ENCODE assay signal across 8 cellular contexts in the genomic region with DNA sequence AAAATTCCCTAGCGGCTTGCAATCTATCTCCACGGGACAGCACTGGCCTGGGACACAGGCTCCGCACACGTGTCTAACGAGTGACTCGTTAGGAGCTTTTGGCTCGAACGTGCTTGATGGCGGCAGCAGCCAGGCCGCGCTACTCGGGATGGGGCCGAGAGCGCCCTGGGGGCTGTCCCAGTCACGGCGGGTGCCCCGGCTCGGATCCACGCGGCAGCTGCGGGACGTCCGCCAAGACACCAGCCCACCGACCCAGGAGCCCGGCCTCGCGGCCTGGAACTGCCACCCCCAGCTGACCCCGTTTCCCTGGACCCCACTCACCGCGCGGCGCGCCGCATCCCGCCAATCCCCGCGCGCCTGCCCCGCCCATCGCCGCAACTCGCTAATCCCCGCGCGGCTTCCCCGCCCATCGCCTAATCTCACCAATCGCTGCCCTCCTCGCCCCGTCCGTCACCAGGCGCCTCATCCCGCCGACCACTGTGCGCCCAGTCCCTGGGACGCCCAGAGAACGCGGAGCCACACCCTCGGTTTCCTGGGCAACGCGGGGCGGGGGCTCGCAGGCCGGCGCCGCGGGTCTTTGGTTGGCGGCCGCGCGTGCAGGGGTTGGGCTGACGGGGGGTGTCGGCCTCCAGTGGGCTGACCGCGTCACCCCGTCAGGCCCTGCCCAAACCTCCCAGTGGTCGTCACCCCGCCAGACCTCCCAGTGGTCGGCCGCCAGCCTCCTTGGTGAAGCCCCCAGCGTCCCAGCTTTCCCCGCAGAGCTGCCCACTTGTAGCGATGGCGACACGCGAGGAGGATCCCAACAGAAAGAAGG. TPM values are rescaled to one million over a fixed set of nuclear protein-coding genes. Genes with fewer than 3 reads are reported as not detected.
DNase-seq lines count a peak whose midpoint lies in the region; ATAC-seq and TF ChIP-seq lines count a peak whose summit lies in the region.

A gene (minus strand): TSS at position 359 of the 814 bp plus-strand sequence. CDS start 1,495 bp downstream, outside the sequence.

- peak; percentile 97 for DNase-seq in DMS153 (lab: John Stamatoyannopoulos, UW)
- DNase-seq in PC-3, result peak; percentile 96
- peak; percentile 98 for DNase-seq in activated T-cell treated with anti-CD3 and anti-CD28 coated beads, Interleukin-2, amount 50 U/mL, for 24 hours
- peak; percentile 96 to 97 for DNase-seq in erythroblast (lab: John Stamatoyannopoulos, UW)
- DNase-seq in stimulated activated CD8-positive, alpha-beta memory T cell treated with anti-CD3 and anti-CD28 coated beads, Interleukin-7, amount 100 ng/mL, for 1 hour (ENCODE audit: low read depth in 2 of 2), result peak; percentile 92 to 93

- H3K4me3 ChIP-seq in PC-3 (ENCODE audit: low read length), result peak within 1 kb of the TSS; percentile 81
- H3K4me3 ChIP-seq in mucosa of stomach (ENCODE audit: low read length), result peak within 1 kb of the TSS; percentile 66

- peak; percentile 96 for ATAC-seq in GM21576 (IDR thresholded peaks at IDR 0.05; ENCODE audit: unreplicated experiment)
- peak; percentile 99 for ATAC-seq in PC-3

- TF ChIP-seq CTCF in PC-3 (conservative IDR thresholded peaks at IDR 0.05; ENCODE audit: low read depth, low read length), result no peak

- H3K27ac ChIP-seq in PC-3 (ENCODE audit: low read length), result peak within 1 kb of the TSS; percentile 49

- intact Hi-C loops in PC-3 (cut with micrococcal nuclease), result loop anchor here (1.0 to 2.0 kb wide), 2 partner anchors 41 to 51 kb away; a partner anchor contains a TSS

- no peaks in the 10 kb centered on the region for H3K9me3 Mint-ChIP-seq in activated T-cell treated with anti-CD3 and anti-CD28 coated beads, Interleukin-2, amount 50 U/mL, for 24 hours

- H4K20me1 ChIP-seq in PC-3 (ENCODE audit: low read length), result no peaks in the 10 kb centered on the region

- H3K4me1 ChIP-seq in PC-3 (ENCODE audit: insufficient read depth, low read length), result peaks cover 20% of the 10 kb centered on the region
- H3K4me1 ChIP-seq in mucosa of stomach (ENCODE audit: control insufficient read depth, insufficient read depth, low read length), result peaks cover 20% of the 10 kb centered on the region

- peaks cover 15% of the 10 kb centered on the region; the same call in 1 of the 2 replicates for H3K36me3 ChIP-seq in PC-3 (ENCODE audit: low read depth, low read length)
- H3K36me3 ChIP-seq in mucosa of stomach (ENCODE audit: control insufficient read depth, insufficient read depth, low read length), result no peaks in the 10 kb centered on the region

- peaks cover 38% of the 10 kb centered on the region for H3K79me2 ChIP-seq in PC-3 (ENCODE audit: low read length)

- peak within 1 kb of the TSS; percentile 98 for H2AFZ ChIP-seq in PC-3 (ENCODE audit: low read length)

- CTCF ChIA-PET in PC-3 (lab: Charles Lee), result interaction anchor here (0.6 kb wide), 1 partner anchor 358 kb away, joined by 3 read pairs; no protein-coding TSS in a partner anchor

- no peaks in the 10 kb centered on the region for H3K9me3 ChIP-seq in PC-3 (ENCODE audit: low read length)
- no peaks in the 10 kb centered on the region for H3K9me3 ChIP-seq in mucosa of stomach (ENCODE audit: control insufficient read depth, low read length)

- H3K9ac ChIP-seq in PC-3 (ENCODE audit: low read length), result peak within 1 kb of the TSS; percentile 93
- H3K9ac ChIP-seq in mucosa of stomach (ENCODE audit: low read length), result peak within 1 kb of the TSS; percentile 67

- TF ChIP-seq POLR2A in erythroblast (IDR thresholded peaks at IDR 0.05; ENCODE audit: low read length), result peak; percentile 77

- no peaks in the 10 kb centered on the region for H3F3A ChIP-seq in PC-3 (ENCODE audit: low read length, unreplicated experiment)

- TF ChIP-seq EP300 in Ishikawa (IDR thresholded peaks at IDR 0.05; ENCODE audit: borderline replicate concordance), result 0 out of 2 replicates have a peak, but pooled peaks have one; percentile 22

- H3K27ac Mint-ChIP-seq in activated T-cell treated with anti-CD3 and anti-CD28 coated beads, Interleukin-2, amount 50 U/mL, for 24 hours, result peak within 1 kb of the TSS; percentile 90

- peak within 1 kb of the TSS; percentile 85 for H3K4me3 Mint-ChIP-seq in activated T-cell treated with anti-CD3 and anti-CD28 coated beads, Interleukin-2, amount 50 U/mL, for 24 hours

- H3K9me2 ChIP-seq in PC-3 (replicated peaks; ENCODE audit: low read length), result no peaks in the 10 kb centered on the region

- H3K27me3 ChIP-seq in PC-3 (ENCODE audit: low read length), result no peaks in the 10 kb centered on the region
- no peaks in the 10 kb centered on the region for H3K27me3 ChIP-seq in mucosa of stomach (ENCODE audit: control insufficient read depth, insufficient read depth, low read length)

- TF ChIP-seq RAD21 in Ishikawa (IDR thresholded peaks at IDR 0.05; ENCODE audit: low read depth), result no peak; the same call in 1 of the 2 replicates

- BruUV-seq in PC-3 (replicated peaks; lab: Mats Ljungman, UMichigan), result no TSS peak

- POLR2A ChIA-PET in PC-3 (lab: Charles Lee; ENCODE audit: unreplicated experiment), result no interaction called here

- no peaks in the 10 kb centered on the region for H3K27me3 Mint-ChIP-seq in activated T-cell treated with anti-CD3 and anti-CD28 coated beads, Interleukin-2, amount 50 U/mL, for 24 hours

- H3K4me1 Mint-ChIP-seq in activated T-cell treated with anti-CD3 and anti-CD28 coated beads, Interleukin-2, amount 50 U/mL, for 24 hours (ENCODE audit: low read depth), result peaks cover 46% of the 10 kb centered on the region

- H3K4me2 ChIP-seq in PC-3 (ENCODE audit: low read length), result peak within 1 kb of the TSS; percentile 97

- peaks cover 47% of the 10 kb centered on the region for H3K36me3 Mint-ChIP-seq in activated T-cell treated with anti-CD3 and anti-CD28 coated beads, Interleukin-2, amount 50 U/mL, for 24 hours (ENCODE audit: low read depth)

TF ChIP-seq in Ishikawa, 13 proteins besides CTCF, POLR2A, EP300 and RAD21:
- no peak for TF ChIP-seq CEBPB (IDR thresholded peaks at IDR 0.05)
- no peak for TF ChIP-seq TEAD4 (IDR thresholded peaks at IDR 0.05)
- TF ChIP-seq EGR1 (IDR thresholded peaks at IDR 0.05), result no peak
- no peak for TF ChIP-seq NFIC (IDR thresholded peaks at IDR 0.05)
- TF ChIP-seq, protein P1, sequence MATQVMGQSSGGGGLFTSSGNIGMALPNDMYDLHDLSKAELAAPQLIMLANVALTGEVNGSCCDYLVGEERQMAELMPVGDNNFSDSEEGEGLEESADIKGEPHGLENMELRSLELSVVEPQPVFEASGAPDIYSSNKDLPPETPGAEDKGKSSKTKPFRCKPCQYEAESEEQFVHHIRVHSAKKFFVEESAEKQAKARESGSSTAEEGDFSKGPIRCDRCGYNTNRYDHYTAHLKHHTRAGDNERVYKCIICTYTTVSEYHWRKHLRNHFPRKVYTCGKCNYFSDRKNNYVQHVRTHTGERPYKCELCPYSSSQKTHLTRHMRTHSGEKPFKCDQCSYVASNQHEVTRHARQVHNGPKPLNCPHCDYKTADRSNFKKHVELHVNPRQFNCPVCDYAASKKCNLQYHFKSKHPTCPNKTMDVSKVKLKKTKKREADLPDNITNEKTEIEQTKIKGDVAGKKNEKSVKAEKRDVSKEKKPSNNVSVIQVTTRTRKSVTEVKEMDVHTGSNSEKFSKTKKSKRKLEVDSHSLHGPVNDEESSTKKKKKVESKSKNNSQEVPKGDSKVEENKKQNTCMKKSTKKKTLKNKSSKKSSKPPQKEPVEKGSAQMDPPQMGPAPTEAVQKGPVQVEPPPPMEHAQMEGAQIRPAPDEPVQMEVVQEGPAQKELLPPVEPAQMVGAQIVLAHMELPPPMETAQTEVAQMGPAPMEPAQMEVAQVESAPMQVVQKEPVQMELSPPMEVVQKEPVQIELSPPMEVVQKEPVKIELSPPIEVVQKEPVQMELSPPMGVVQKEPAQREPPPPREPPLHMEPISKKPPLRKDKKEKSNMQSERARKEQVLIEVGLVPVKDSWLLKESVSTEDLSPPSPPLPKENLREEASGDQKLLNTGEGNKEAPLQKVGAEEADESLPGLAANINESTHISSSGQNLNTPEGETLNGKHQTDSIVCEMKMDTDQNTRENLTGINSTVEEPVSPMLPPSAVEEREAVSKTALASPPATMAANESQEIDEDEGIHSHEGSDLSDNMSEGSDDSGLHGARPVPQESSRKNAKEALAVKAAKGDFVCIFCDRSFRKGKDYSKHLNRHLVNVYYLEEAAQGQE (IDR thresholded peaks at IDR 0.05; ENCODE audit: low read depth), result no peak
- TF ChIP-seq YY1 (IDR thresholded peaks at IDR 0.05; ENCODE audit: low read depth), result peak; percentile 75
- peak; percentile 72 for TF ChIP-seq TAF1 (IDR thresholded peaks at IDR 0.05; ENCODE audit: low read depth)
- peak; percentile 83 for TF ChIP-seq ZBTB7A (IDR thresholded peaks at IDR 0.05; ENCODE audit: low read depth)
- peak; percentile 70 for TF ChIP-seq CREB1 (IDR thresholded peaks at IDR 0.05; ENCODE audit: low read depth)
- TF ChIP-seq, protein P2, sequence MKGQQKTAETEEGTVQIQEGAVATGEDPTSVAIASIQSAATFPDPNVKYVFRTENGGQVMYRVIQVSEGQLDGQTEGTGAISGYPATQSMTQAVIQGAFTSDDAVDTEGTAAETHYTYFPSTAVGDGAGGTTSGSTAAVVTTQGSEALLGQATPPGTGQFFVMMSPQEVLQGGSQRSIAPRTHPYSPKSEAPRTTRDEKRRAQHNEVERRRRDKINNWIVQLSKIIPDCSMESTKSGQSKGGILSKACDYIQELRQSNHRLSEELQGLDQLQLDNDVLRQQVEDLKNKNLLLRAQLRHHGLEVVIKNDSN (IDR thresholded peaks at IDR 0.05), result no peak; the same call in 1 of the 2 replicates
- TF ChIP-seq TCF12 (IDR thresholded peaks at IDR 0.05; ENCODE audit: low read depth), result no peak
- no peak for TF ChIP-seq FOXM1 (IDR thresholded peaks at IDR 0.05; ENCODE audit: borderline replicate concordance, low read depth)
- TF ChIP-seq, protein P3, sequence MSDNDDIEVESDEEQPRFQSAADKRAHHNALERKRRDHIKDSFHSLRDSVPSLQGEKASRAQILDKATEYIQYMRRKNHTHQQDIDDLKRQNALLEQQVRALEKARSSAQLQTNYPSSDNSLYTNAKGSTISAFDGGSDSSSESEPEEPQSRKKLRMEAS (IDR thresholded peaks at IDR 0.05), result peak; percentile 95

RNA-seq across cellular contexts. Expression of the gene that starts here (rescaled TPM):
- 224 and 225 TPM in 2 replicates for total RNA-seq in PC-3 (2014; rRNA removed)

Comparison
In these comparisons a context has a peak if more than half of its experiments do, and no peak if none do; other contexts are left out.
1. Peak in every context shown above with its lines: DNase-seq, ATAC-seq, H3K4me3 ChIP-seq and H3K27ac ChIP-seq.